In the genomic region with DNA sequence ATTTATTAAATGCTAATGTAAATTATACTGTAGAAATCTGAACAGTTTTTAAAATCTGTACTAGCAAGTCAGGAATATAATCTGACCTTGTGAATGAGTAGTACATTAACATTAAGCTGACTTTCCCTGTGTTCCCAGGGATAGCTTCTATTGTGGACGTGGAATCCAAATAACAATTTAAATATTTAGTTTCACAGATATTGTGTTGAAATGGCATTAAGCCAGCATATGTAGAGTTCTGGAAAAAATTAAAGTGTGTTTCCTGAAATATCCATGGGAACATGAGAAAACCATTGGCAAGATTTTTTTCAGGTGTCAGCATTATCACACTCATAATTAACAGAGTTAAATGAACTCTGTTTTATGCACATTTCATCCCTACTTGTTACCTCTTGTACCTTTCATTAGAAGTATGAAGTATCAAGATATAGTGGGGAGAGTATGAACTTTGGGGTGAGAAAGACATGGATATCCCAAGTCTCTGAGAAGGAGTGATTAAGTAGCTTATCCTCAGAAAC, we compare ENCODE assay signal across 13 cellular contexts.
"Had no signal": no experiment of that assay in that cellular context is flagged by ENCODE, and none has a peak within 500 bp of the region (broad histone marks: within the 10 kb centered on the region; RNA-seq: fewer than 3 reads in every experiment).

No MANE protein-coding gene starts in this region.

- FAIRE-seq: endometrium, frontal cortex had no signal

- H3K4me3 ChIP-seq: skin epidermis, uterus had no signal

- H2AFZ ChIP-seq: parathyroid adenoma had no signal

- H3K9me3 Mint-ChIP-seq: brain had no signal

- H3K27ac ChIP-seq: parathyroid adenoma had no signal

- H3K9ac ChIP-seq: parathyroid adenoma had no signal

- H3K27me3 ChIP-seq: uterus had no signal

- H3K4me1 ChIP-seq: parathyroid adenoma had no signal

- H3K36me3 ChIP-seq: uterus had no signal

- DNase-seq: activated CD4-positive, alpha-beta T cell treated with anti-CD3 and anti-CD28 coated beads, Interleukin-2, amount 50 U/mL, for 1 hour; activated effector memory CD4-positive, alpha-beta T cell treated with Interleukin-2 at 50 U/mL for 16 hours; activated T-cell treated with anti-CD3 and anti-CD28 coated beads, Interleukin-2, amount 50 U/mL, for 1 hour; amygdala; retina; stimulated activated CD4-positive, alpha-beta T cell treated with anti-CD3 and anti-CD28 coated beads, Interleukin-4, amount 100 ng/mL, for 4 hours; uterus had no signal

- H3K27ac Mint-ChIP-seq: activated naive CD8-positive, alpha-beta T cell had no signal

- H3K27me3 Mint-ChIP-seq: activated naive CD8-positive, alpha-beta T cell had no signal

- H3K9me3 ChIP-seq: uterus had no signal
